Comparison of ENCODE assay signal across 26 cellular contexts in the genomic region with DNA sequence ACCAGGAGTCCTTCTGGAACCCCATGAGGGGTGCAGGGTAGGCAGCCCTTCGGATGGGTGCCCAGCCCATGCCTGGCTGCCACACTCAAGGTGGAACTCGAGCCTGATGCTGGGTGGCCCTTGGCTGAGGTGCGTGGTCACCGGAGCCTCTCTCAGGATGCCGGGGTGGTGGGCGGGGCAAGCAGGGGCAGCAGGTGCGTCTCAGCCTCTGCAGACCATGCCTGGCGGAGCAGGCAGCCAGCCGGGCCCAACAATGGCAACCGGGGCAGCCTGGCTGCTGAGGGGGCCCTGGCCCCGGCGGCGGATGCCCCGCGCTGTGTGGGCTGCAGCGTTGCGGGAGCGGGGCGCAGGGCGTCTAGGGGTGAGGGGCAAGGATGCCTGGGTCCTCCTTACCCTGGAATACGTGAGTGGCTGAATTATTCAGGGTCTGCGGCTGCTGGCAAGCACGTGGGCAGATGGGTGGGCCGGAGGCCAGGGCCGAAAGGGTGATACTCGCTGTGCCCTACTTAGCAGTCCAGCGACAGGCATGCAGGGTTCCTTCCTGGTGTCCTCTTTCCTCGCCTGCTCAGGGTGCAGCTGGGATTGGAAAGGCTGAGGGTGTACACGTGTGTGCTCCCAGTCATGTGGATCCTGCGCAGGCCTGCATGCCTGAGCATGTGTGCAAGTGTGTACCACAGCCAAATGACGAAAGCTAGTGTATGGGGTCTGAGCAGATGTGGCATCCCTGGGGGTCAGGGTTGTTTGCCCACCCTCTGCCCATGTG. TPM values are rescaled to one million over a fixed set of nuclear protein-coding genes. Genes with fewer than 3 reads are reported as not detected.
DNase-seq lines count a peak whose midpoint lies in the region; ATAC-seq, FAIRE-seq and TF ChIP-seq lines count a peak whose summit lies in the region.
"Had no signal": no experiment of that assay in that cellular context is flagged by ENCODE, and none has a peak within 500 bp of the region (broad histone marks: within the 10 kb centered on the region; RNA-seq: fewer than 3 reads in every experiment).

No MANE protein-coding gene starts in this region.

- H2AFZ ChIP-seq in keratinocyte (ENCODE audit: control insufficient read depth, low read length): no peak overlapping the region

- no peak for TF ChIP-seq POLR2A in gastrocnemius medialis (IDR thresholded peaks at IDR 0.05)

- no peaks in the 10 kb centered on the region for H3K79me2 ChIP-seq in keratinocyte (ENCODE audit: control insufficient read depth, insufficient read depth, low read length)

- H3K27ac ChIP-seq in keratinocyte (ENCODE audit: control insufficient read depth, insufficient read depth, low read length) (no peak overlapping the region), gastrocnemius medialis (peak overlapping the region; percentile 54 to 81 (median 66))
- H3K27ac ChIP-seq: A549; BLaER1 treated with 17β-estradiol and CSF1 and Interleukin-3, amounts not matched to agents 10 nM and 100 nM; SK-N-MC had no signal

- no peak overlapping the region for H3K4me2 ChIP-seq in keratinocyte (ENCODE audit: control insufficient read depth, extremely low read depth, insufficient read depth, low read depth, low read length)
- H3K4me2 ChIP-seq: A549; BLaER1 treated with 17β-estradiol and CSF1 and Interleukin-3, amounts not matched to agents 10 nM and 100 nM had no signal

- H4K20me1 ChIP-seq in keratinocyte (ENCODE audit: control insufficient read depth, extremely low read depth, insufficient read depth, low read length): no peaks in the 10 kb centered on the region
- H4K20me1 ChIP-seq: BLaER1 treated with 17β-estradiol and CSF1 and Interleukin-3, amounts not matched to agents 10 nM and 100 nM had no signal

- peak; percentile 37 for DNase-seq in NCI-H510A (lab: John Stamatoyannopoulos, UW)
- DNase-seq in NCI-H510A treated with DMSO at 0.1 percent for 48 hours (lab: John Stamatoyannopoulos, UW): no peak
- peak; percentile 80 for DNase-seq in H7
- DNase-seq in keratinocyte (ENCODE audit: low read depth, low spot score): no peak
- DNase-seq in gastrocnemius medialis: peak; percentile 79 to 80
- no peak for DNase-seq in activated gamma-delta T cell treated with Interleukin-2 at 50 U/mL for 16 hours
- DNase-seq: AML-193; CD4-positive, alpha-beta T cell; COR-L47; DMS79; EL; GF-D8; Karpas-422; NCI-H1092; NCI-H1417 treated with DMSO at 0.1 percent for 48 hours; NCI-H1930; NCI-H2227 treated with DMSO at 0.1 percent for 48 hours; SIG-M5 had no signal

- TF ChIP-seq CTCF in keratinocyte (optimal IDR thresholded peaks at IDR 0.05 in 1 of 3, IDR thresholded peaks at IDR 0.05 in 1 of 3, conservative IDR thresholded peaks at IDR 0.05 in 1 of 3; ENCODE audit: extremely low read depth in 1 of 3, insufficient read depth in 2 of 3, low read length in 3 of 3): no peak
- no peak for TF ChIP-seq CTCF in gastrocnemius medialis (IDR thresholded peaks at IDR 0.05 in 4 of 5, conservative IDR thresholded peaks at IDR 0.05 in 1 of 5)

- intact Hi-C loops in gastrocnemius medialis (cut with DNase I; ENCODE audit: low total_unique reads): no loop called here

- H3K9ac ChIP-seq in keratinocyte (ENCODE audit: control insufficient read depth, extremely low read depth, insufficient read depth, low read length): no peak overlapping the region
- H3K9ac ChIP-seq: BLaER1 treated with 17β-estradiol and CSF1 and Interleukin-3, amounts not matched to agents 10 nM and 100 nM had no signal

- in situ Hi-C loops in gastrocnemius medialis (cut with MboI; ENCODE audit: low sequenced_read_pairs in 4 of 4): no loop called here

- H3K4me1 ChIP-seq in keratinocyte (ENCODE audit: control insufficient read depth, extremely low read depth, insufficient read depth, low read length): no peaks in the 10 kb centered on the region
- peaks cover 17 to 19% of the 10 kb centered on the region in 2 donors for H3K4me1 ChIP-seq in gastrocnemius medialis
- H3K4me1 ChIP-seq: A549; BLaER1 treated with 17β-estradiol and CSF1 and Interleukin-3, amounts not matched to agents 10 nM and 100 nM had no signal

- H3K27me3 ChIP-seq in H7 (ENCODE audit: control insufficient read depth, insufficient read depth, low read length): no peaks in the 10 kb centered on the region
- H3K27me3 ChIP-seq in keratinocyte (ENCODE audit: control insufficient read depth, extremely low read depth, insufficient read depth, low read length): peaks cover 3% of the 10 kb centered on the region
- no peaks in the 10 kb centered on the region for H3K27me3 ChIP-seq in gastrocnemius medialis
- H3K27me3 ChIP-seq: BLaER1 treated with 17β-estradiol and CSF1 and Interleukin-3, amounts not matched to agents 10 nM and 100 nM had no signal

- H3K9me3 ChIP-seq in keratinocyte (ENCODE audit: control insufficient read depth, low read depth, low read length) (no peaks in the 10 kb centered on the region), gastrocnemius medialis (no peaks in the 10 kb centered on the region)

- H3K36me3 ChIP-seq in H7 (replicated peaks; ENCODE audit: control insufficient read depth, insufficient read depth, low read length): no peaks in the 10 kb centered on the region
- no peaks in the 10 kb centered on the region for H3K36me3 ChIP-seq in keratinocyte (ENCODE audit: control insufficient read depth in 2 of 2, extremely low read depth in 1 of 2, insufficient read depth in 2 of 2, low read length in 2 of 2)
- no peaks in the 10 kb centered on the region for H3K36me3 ChIP-seq in gastrocnemius medialis
- H3K36me3 ChIP-seq: BLaER1 treated with 17β-estradiol and CSF1 and Interleukin-3, amounts not matched to agents 10 nM and 100 nM had no signal

- dilution Hi-C loops in keratinocyte (cut with MboI; ENCODE audit: extremely low pct_ligation_motif_present, low sequenced_read_pairs): no loop called here

- ATAC-seq in gastrocnemius medialis (peak; percentile 95), GM18520 (IDR thresholded peaks at IDR 0.05; ENCODE audit: unreplicated experiment) (no peak), GM21723 (IDR thresholded peaks at IDR 0.05; ENCODE audit: unreplicated experiment) (no peak)
- ATAC-seq: A549 had no signal

- no peak overlapping the region for H3K4me3 ChIP-seq in H7 (ENCODE audit: insufficient read depth, low read depth, low read length)
- no peak overlapping the region for H3K4me3 ChIP-seq in keratinocyte (ENCODE audit: control insufficient read depth in 2 of 3, extremely low read depth in 1 of 3, insufficient read depth in 2 of 3, low read depth in 1 of 3, low read length in 3 of 3)
- H3K4me3 ChIP-seq in gastrocnemius medialis: peak overlapping the region in 1 of 4 donors; percentile 9
- H3K4me3 ChIP-seq: A549; BLaER1 treated with 17β-estradiol and CSF1 and Interleukin-3, amounts not matched to agents 10 nM and 100 nM; SK-N-MC had no signal

- no peaks in the 10 kb centered on the region for H3K9me1 ChIP-seq in keratinocyte (ENCODE audit: control insufficient read depth, extremely low read depth, insufficient read depth, low read length)

- peak; percentile 23 for FAIRE-seq in keratinocyte (lab: Jason Lieb, UNC)
- FAIRE-seq: A549, GM12891, H54, RCC 7860 had no signal

RNA-seq across cellular contexts. Expression of gene MYO15A, which starts 14.6 kb away (rescaled TPM):
- 0.52 and 1.4 TPM in 2 replicates for total RNA-seq in H7 (2014; rRNA removed; shearing (Covaris generic))
- polyA plus RNA-seq in keratinocyte: 0.20 to 0.53 TPM (median 0.25 TPM) in 3 replicates
- polyA plus RNA-seq in keratinocyte (2011; ENCODE audit: low read depth): 0.06 TPM
- polyA plus RNA-seq in keratinocyte (2011; cell fraction: cytosol; rRNA removed): 0.10 and 0.27 TPM in 2 replicates
- 1.1 and 1.8 TPM in 2 replicates for polyA plus RNA-seq in keratinocyte (2011; cell fraction: nucleus; rRNA removed)
- polyA plus RNA-seq in keratinocyte (2012; ENCODE audit: low replicate concordance): 0.21 and 0.28 TPM in 2 replicates
- 0.13 to 0.54 TPM in 2 of 3 replicates, not detected in the other for polyA minus RNA-seq in keratinocyte
- polyA minus RNA-seq in keratinocyte (2011; cell fraction: cytosol; rRNA and poly(A)+ RNA removed): not detected
- 0.08 and 0.21 TPM in 2 replicates for polyA minus RNA-seq in keratinocyte (2011; cell fraction: nucleus; rRNA and poly(A)+ RNA removed)
- total RNA-seq in gastrocnemius medialis: under 1 TPM in 3 of 4 donors, not detected in 1; 0.04 to 0.70 (median 0.31) TPM

RNA-seq across cellular contexts. Expression of gene DRG2, which starts 35.4 kb away (rescaled TPM):
- 60.0 and 66.4 TPM in 2 replicates for total RNA-seq in H7 (2014; rRNA removed; shearing (Covaris generic))
- polyA plus RNA-seq in keratinocyte: 33.3 to 49.2 TPM (median 36.4 TPM) in 3 replicates
- polyA plus RNA-seq in keratinocyte (2011; ENCODE audit: low read depth): 24.8 TPM
- polyA plus RNA-seq in keratinocyte (2011; cell fraction: cytosol; rRNA removed): 27.7 and 40.4 TPM in 2 replicates
- polyA plus RNA-seq in keratinocyte (2011; cell fraction: nucleus; rRNA removed): 53.0 and 61.9 TPM in 2 replicates
- polyA plus RNA-seq in keratinocyte (2012; ENCODE audit: low replicate concordance): 20.5 and 41.5 TPM in 2 replicates
- polyA minus RNA-seq in keratinocyte: 37.7 to 57.3 TPM (median 39.7 TPM) in 3 replicates
- polyA minus RNA-seq in keratinocyte (2011; cell fraction: cytosol; rRNA and poly(A)+ RNA removed): 26.7 TPM
- 33.6 and 34.4 TPM in 2 replicates for polyA minus RNA-seq in keratinocyte (2011; cell fraction: nucleus; rRNA and poly(A)+ RNA removed)
- 10 to 100 TPM; 34.7 to 52.3 (median 37.4) TPM for total RNA-seq in gastrocnemius medialis

Comparison
In these comparisons a context has a peak if more than half of its experiments do, and no peak if none do; other contexts are left out.
1. DNase-seq: peak in NCI-H510A (single experiment), H7 (single experiment) and gastrocnemius medialis (2 of 2); none in NCI-H510A treated with DMSO at 0.1 percent for 48 hours (single experiment), keratinocyte (single experiment) and activated gamma-delta T cell treated with Interleukin-2 at 50 U/mL for 16 hours (single experiment).
2. ATAC-seq: peak in gastrocnemius medialis (2 of 2); none in GM18520 (single experiment) and GM21723 (single experiment).